8 cellular contexts compared by ENCODE assay signal in genomic region chr11:74748211-74749126, GRCh38. TPM values are rescaled to one million over a fixed set of nuclear protein-coding genes. Genes with fewer than 3 reads are reported as not detected.
DNase-seq lines count a peak whose midpoint lies in the region; ATAC-seq and TF ChIP-seq lines count a peak whose summit lies in the region.

Gene RNF169, plus strand, starts transcription at chr11:74748849. Its CDS starts 32 bp downstream, at chr11:74748881.

- H3K27ac Mint-ChIP-seq in CD14-positive monocyte, result peak within 1 kb of the TSS; percentile 82 to 93 (median 87)

- DNase-seq in CD14-positive monocyte (ENCODE audit: low spot score) (peak; percentile 94), NCI-H82 (lab: John Stamatoyannopoulos, UW) (peak; percentile 96), dorsolateral prefrontal cortex (peak; percentile 84 to 97 (median 96)), right lobe of liver (peak; percentile 93 to 96 (median 96))
- DNase-seq in activated CD4-positive, alpha-beta T cell treated with anti-CD3 and anti-CD28 coated beads, Interleukin-2, amount 50 U/mL, for 48 hours, result peak; percentile 88 to 93
- peak; percentile 81 to 89 for DNase-seq in stimulated activated CD4-positive, alpha-beta T cell treated with anti-CD3 and anti-CD28 coated beads, Interleukin-4, amount 100 ng/mL, for 4 hours

- H3K4me1 Mint-ChIP-seq in CD14-positive monocyte, result peaks cover 36% of the 10 kb centered on the region

- ATAC-seq in GM19397 (IDR thresholded peaks at IDR 0.05; ENCODE audit: unreplicated experiment) (peak; percentile 95), HG03571 (IDR thresholded peaks at IDR 0.05; ENCODE audit: unreplicated experiment) (peak; percentile 93), right lobe of liver (peak; percentile 97 to 99 (median 98))

- peak within 1 kb of the TSS; percentile 60 to 94 (median 82) for H3K4me3 ChIP-seq in dorsolateral prefrontal cortex
- H3K4me3 ChIP-seq in right lobe of liver, result peak within 1 kb of the TSS; percentile 69 to 81 (median 80)

- H3K27me3 Mint-ChIP-seq in CD14-positive monocyte (ENCODE audit: low read depth in 3 of 3), result peaks cover 2 to 5% (median 2%) of the 10 kb centered on the region in 3 donors

- intact Hi-C loops in CD14-positive monocyte (cut with micrococcal nuclease), result loop anchor here (5.0 kb wide), 1 partner anchor 34 kb away; no protein-coding TSS in a partner anchor
- intact Hi-C loops in dorsolateral prefrontal cortex (cut with DNase I), result loop anchor here (5.0 to 10.0 kb wide), 5 partner anchors 74 to 354 kb away; partner anchors contain the start of genes PGM2L1 (in 1 of the 2), SPCS2 (in 1 of the 2) and XRRA1 (in 1 of the 2)
- intact Hi-C loops in right lobe of liver (cut with DNase I), result no loop called here

- H3K4me3 Mint-ChIP-seq in CD14-positive monocyte, result peak within 1 kb of the TSS; percentile 86 to 96

- peak; percentile 79 for TF ChIP-seq POLR2A in right lobe of liver (IDR thresholded peaks at IDR 0.05)

- peak within 1 kb of the TSS; percentile 60 to 99 (median 93) for H3K27ac ChIP-seq in dorsolateral prefrontal cortex
- H3K27ac ChIP-seq in right lobe of liver, result peak within 1 kb of the TSS; percentile 90 to 96 (median 93)

- peaks cover 0 to 30% (median 3%) of the 10 kb centered on the region in 4 donors for H3K4me1 ChIP-seq in right lobe of liver

- TF ChIP-seq CTCF in CD14-positive monocyte (IDR thresholded peaks at IDR 0.05) (no peak), dorsolateral prefrontal cortex (IDR thresholded peaks at IDR 0.05 in 54 of 56, conservative IDR thresholded peaks at IDR 0.05 in 2 of 56; ENCODE audit: low read depth in 1 of 56, partially characterized antibody in 56 of 56) (peak in 12 of 56 donors; percentile 12 to 27 (median 17)), right lobe of liver (IDR thresholded peaks at IDR 0.05) (no peak)

- WGBS in right lobe of liver (ENCODE audit: insufficient coverage, low coverage, low lambda C conversion rate, missing lambda C conversion rate), result 2% methylated on average over 21 of the region's 47 CpGs

- no peaks in the 10 kb centered on the region for H3K36me3 ChIP-seq in right lobe of liver

- peaks cover 0 to 3% (median 0%) of the 10 kb centered on the region in 7 donors for H3K9me3 Mint-ChIP-seq in CD14-positive monocyte

- H3K9me3 ChIP-seq in right lobe of liver, result no peaks in the 10 kb centered on the region

- H3K36me3 Mint-ChIP-seq in CD14-positive monocyte, result peaks cover 0 to 7% of the 10 kb centered on the region in 2 donors

- H3K27me3 ChIP-seq in dorsolateral prefrontal cortex (no peaks in the 10 kb centered on the region), right lobe of liver (no peaks in the 10 kb centered on the region)

RNA-seq across cellular contexts. Expression of gene RNF169, which starts in this region (rescaled TPM):
- polyA plus RNA-seq in CD14-positive monocyte, result 1 to 10 TPM; 1.4 to 2.0 TPM
- 10 to 100 TPM; 13.4 to 32.9 (median 19.4) TPM for total RNA-seq in dorsolateral prefrontal cortex
- 1 to 10 TPM; 4.7 to 7.7 (median 6.8) TPM for total RNA-seq in right lobe of liver

Comparison
In these comparisons a context has a peak if more than half of its experiments do, and no peak if none do; other contexts are left out.
1. Peak in every context shown above with its lines: DNase-seq, ATAC-seq, H3K4me3 ChIP-seq and H3K27ac ChIP-seq.
2. intact Hi-C loops: an anchor here in CD14-positive monocyte (5.0 kb wide) and dorsolateral prefrontal cortex (5.0 to 10.0 kb wide); none called in right lobe of liver.